ENCODE assay signal across 20 cellular contexts in the genomic region with DNA sequence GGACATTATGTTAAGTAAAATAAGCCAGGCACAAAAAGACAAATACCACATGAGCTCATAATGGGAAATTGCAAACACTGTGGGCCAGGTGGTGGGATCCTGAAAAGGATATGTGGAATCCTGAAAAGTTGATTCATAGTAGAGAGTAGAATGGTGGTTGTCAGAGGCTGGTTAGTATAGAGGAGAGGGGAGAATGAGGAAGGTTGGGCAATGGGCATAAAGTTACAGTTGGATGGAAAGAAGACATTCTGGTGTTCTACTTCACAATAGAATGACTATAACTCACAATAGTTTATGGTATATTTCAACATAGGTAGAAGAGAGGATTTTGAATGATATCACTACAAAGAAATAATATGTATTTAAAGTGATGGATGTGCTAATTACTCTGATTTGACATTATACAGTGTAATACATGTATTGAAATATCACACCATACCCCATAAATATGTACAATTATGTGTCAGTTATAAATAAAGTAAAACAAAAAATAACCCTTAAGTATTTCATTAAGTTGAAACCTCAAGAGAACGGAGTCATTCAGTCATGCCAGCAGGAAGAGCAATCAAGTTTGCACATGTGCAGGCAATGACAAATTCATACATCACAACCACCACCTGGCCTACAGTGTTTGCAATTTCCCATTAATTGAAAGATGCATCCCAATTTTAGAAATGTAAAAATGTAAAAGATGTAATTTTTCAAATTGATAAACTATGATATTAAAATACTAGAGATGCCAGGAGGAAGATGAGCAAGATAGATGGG.
DNase-seq lines count a peak whose midpoint lies in the region; ATAC-seq, FAIRE-seq and TF ChIP-seq lines count a peak whose summit lies in the region.
"Had no signal": no experiment of that assay in that cellular context is flagged by ENCODE, and none has a peak within 500 bp of the region (broad histone marks: within the 10 kb centered on the region; RNA-seq: fewer than 3 reads in every experiment).

No MANE protein-coding gene starts in this region.

- TF ChIP-seq CTCF in A549 (IDR thresholded peaks at IDR 0.05), result no peak
- no peak for TF ChIP-seq CTCF in Panc1 (IDR thresholded peaks at IDR 0.05)

- H3K36me3 ChIP-seq in GM23248 (ENCODE audit: low read depth) (no peaks in the 10 kb centered on the region), Panc1 (ENCODE audit: control insufficient read depth, insufficient read depth, low read length) (no peaks in the 10 kb centered on the region)

- no peak for TF ChIP-seq POLR2A in A549 (IDR thresholded peaks at IDR 0.05; ENCODE audit: low read length)

- CTCF ChIA-PET in A549 (lab: Yijun Ruan, JAX) (interaction anchor here (0.9 to 3.2 kb wide), 3 partner anchors 10 to 15 kb away, joined by 3 to 12 read pairs (median 3); no protein-coding TSS in a partner anchor), Panc1 (lab: Charles Lee) (interaction anchor here (1.1 to 1.2 kb wide), 2 partner anchors 139 to 445 kb away, joined by 3 to 4 read pairs; no protein-coding TSS in a partner anchor)

- H3K27me3 Mint-ChIP-seq in activated T-helper 1 cell treated with anti-CD3 and anti-CD28 coated beads, Interleukin-12 subunit alpha, Interleukin-12 subunit beta, Interleukin-2, Interleukin-4 antibody, amounts not matched to agents 30 ng/mL and 10 ng/mL and 1 ng/mL, durations not matched to agents 14 hours and 24 hours and 36 hours (ENCODE audit: insufficient read depth), result no peaks in the 10 kb centered on the region

- WGBS in A549 (ENCODE audit: missing lambda C conversion rate), result 91% methylated on average over 1 of the region's 1 CpG
- WGBS in GM23248 (ENCODE audit: low coverage in 1 of 2, low lambda C conversion rate in 2 of 2, missing lambda C conversion rate in 2 of 2), 2 experiments, result 69 to 91% methylated on average over 1 of the region's 1 CpG

- no peaks in the 10 kb centered on the region for H3K9me3 ChIP-seq in A549
- no peaks in the 10 kb centered on the region for H3K9me3 ChIP-seq in GM23248 (ENCODE audit: low read depth)
- peaks cover 4% of the 10 kb centered on the region; the same call in 1 of the 2 replicates for H3K9me3 ChIP-seq in Panc1 (ENCODE audit: control insufficient read depth, insufficient read depth, low read depth, low read length)

- no peak overlapping the region for H3K4me3 ChIP-seq in A549
- no peak overlapping the region for H3K4me3 ChIP-seq in GM23248
- no peak overlapping the region for H3K4me3 ChIP-seq in Panc1 (ENCODE audit: low read depth in 2 of 2, low read length in 2 of 2)

- no peak for TF ChIP-seq EP300 in A549 (IDR thresholded peaks at IDR 0.05)

- H3F3A ChIP-seq in GM23248 (ENCODE audit: insufficient read depth), result peaks cover 7% of the 10 kb centered on the region

- DNase-seq in A549 (ENCODE audit: low read depth in 1 of 2, low spot score in 1 of 2) (no peak), GM23248 (peak; percentile 5), Panc1 (ENCODE audit: low read depth, low spot score) (no peak), epithelial cell of prostate (ENCODE audit: low read depth, low spot score) (no peak), NCI-H1436 (lab: John Stamatoyannopoulos, UW) (no peak)
- no peak for DNase-seq in activated T-helper 1 cell treated with anti-CD3 and anti-CD28 coated beads, Interleukin-12 subunit alpha, Interleukin-12 subunit beta, Interleukin-2, Interleukin-4 antibody, amounts not matched to agents 30 ng/mL and 10 ng/mL and 1 ng/mL, durations not matched to agents 14 hours and 24 hours and 36 hours (ENCODE audit: low spot score)
- no peak for DNase-seq in activated T-cell treated with anti-CD3 and anti-CD28 coated beads, Interleukin-2, amount 50 U/mL, for 1 hour
- DNase-seq: CD8-positive, alpha-beta T cell; COR-L47; DMS153; DMS79 treated with DMSO at 0.1 percent for 48 hours; EL; GDM1; HCEC 1CT had no signal

- no peak overlapping the region for H2AFZ ChIP-seq in GM23248

- H3K27ac ChIP-seq in A549 (no peak overlapping the region), GM23248 (no peak overlapping the region), Panc1 (ENCODE audit: low read length) (peak overlapping the region; percentile 96), epithelial cell of prostate (peak overlapping the region; percentile 90)
- H3K27ac ChIP-seq: HL-60 had no signal

- H3K27me3 ChIP-seq in GM23248 (replicated peaks; ENCODE audit: insufficient read depth) (no peaks in the 10 kb centered on the region), Panc1 (ENCODE audit: control insufficient read depth, insufficient read depth, low read length) (no peaks in the 10 kb centered on the region)

- peak; percentile 46 for FAIRE-seq in A549 (lab: Jason Lieb, UNC)
- FAIRE-seq: A204.1, D721Med, GM12892 had no signal

- POLR2A ChIA-PET in A549 (lab: Yijun Ruan, JAX), result no interaction called here
- POLR2A ChIA-PET in Panc1 (lab: Charles Lee), result no interaction called here

- no peaks in the 10 kb centered on the region for H4K20me1 ChIP-seq in GM23248 (ENCODE audit: insufficient read depth)

- in situ Hi-C loops in GM23248 (cut with MboI) (loop anchor here (25.0 kb wide), 1 partner anchor 741 kb away; no protein-coding TSS in a partner anchor), Panc1 (cut with HindIII; ENCODE audit: low pct_unique_long_range_greater_than_20kb, low sequenced_read_pairs) (no loop called here)

- H3K4me1 ChIP-seq in A549, result peaks cover 25% of the 10 kb centered on the region
- peaks cover 28% of the 10 kb centered on the region for H3K4me1 ChIP-seq in GM23248 (ENCODE audit: insufficient read depth)
- peaks cover 24% of the 10 kb centered on the region for H3K4me1 ChIP-seq in Panc1 (ENCODE audit: control insufficient read depth, insufficient read depth, low read length)

- TF ChIP-seq RAD21 in A549 (conservative IDR thresholded peaks at IDR 0.05 in 1 of 2, IDR thresholded peaks at IDR 0.05 in 1 of 2), result no peak

- H3K27ac Mint-ChIP-seq in activated T-helper 1 cell treated with anti-CD3 and anti-CD28 coated beads, Interleukin-12 subunit alpha, Interleukin-12 subunit beta, Interleukin-2, Interleukin-4 antibody, amounts not matched to agents 30 ng/mL and 10 ng/mL and 1 ng/mL, durations not matched to agents 14 hours and 24 hours and 36 hours, result no peak overlapping the region
- H3K27ac Mint-ChIP-seq: CD14-positive monocyte; CD8-positive, alpha-beta T cell had no signal

- no peaks in the 10 kb centered on the region for H3K4me1 Mint-ChIP-seq in activated T-helper 1 cell treated with anti-CD3 and anti-CD28 coated beads, Interleukin-12 subunit alpha, Interleukin-12 subunit beta, Interleukin-2, Interleukin-4 antibody, amounts not matched to agents 30 ng/mL and 10 ng/mL and 1 ng/mL, durations not matched to agents 14 hours and 24 hours and 36 hours (ENCODE audit: low read depth)

- H3K4me3 Mint-ChIP-seq in activated T-helper 1 cell treated with anti-CD3 and anti-CD28 coated beads, Interleukin-12 subunit alpha, Interleukin-12 subunit beta, Interleukin-2, Interleukin-4 antibody, amounts not matched to agents 30 ng/mL and 10 ng/mL and 1 ng/mL, durations not matched to agents 14 hours and 24 hours and 36 hours, result no peak overlapping the region
- H3K4me3 Mint-ChIP-seq: CD14-positive monocyte; CD8-positive, alpha-beta T cell had no signal

- no peaks in the 10 kb centered on the region for H3K9me3 Mint-ChIP-seq in activated T-helper 1 cell treated with anti-CD3 and anti-CD28 coated beads, Interleukin-12 subunit alpha, Interleukin-12 subunit beta, Interleukin-2, Interleukin-4 antibody, amounts not matched to agents 30 ng/mL and 10 ng/mL and 1 ng/mL, durations not matched to agents 14 hours and 24 hours and 36 hours
- H3K9me3 Mint-ChIP-seq: CD14-positive monocyte had no signal

- no peaks in the 10 kb centered on the region; the same call in 1 of the 2 replicates for H3K9me2 ChIP-seq in GM23248 (ENCODE audit: insufficient read depth)

- no peak overlapping the region for H3K4me2 ChIP-seq in A549
- no peak overlapping the region for H3K4me2 ChIP-seq in GM23248 (ENCODE audit: unreplicated experiment)

- no peak overlapping the region for H3K9ac ChIP-seq in GM23248

- intact Hi-C loops in Panc1 (cut with micrococcal nuclease; ENCODE audit: unreplicated experiment), result loop anchor here (5.0 to 10.0 kb wide), 3 partner anchors 156 to 718 kb away; partner anchors contain the start of gene MAGI2
- intact Hi-C loops in activated T-helper 1 cell treated with anti-CD3 and anti-CD28 coated beads, Interleukin-12 subunit alpha, Interleukin-12 subunit beta, Interleukin-2, Interleukin-4 antibody, amounts not matched to agents 30 ng/mL and 10 ng/mL and 1 ng/mL, durations not matched to agents 14 hours and 24 hours and 36 hours (cut with micrococcal nuclease), result no loop called here

- ATAC-seq in A549, result no peak
- no peak for ATAC-seq in Panc1
- no peak for ATAC-seq in esophagus mucosa
- ATAC-seq: CD8-positive, alpha-beta T cell had no signal

- H3K36me3 Mint-ChIP-seq in activated T-helper 1 cell treated with anti-CD3 and anti-CD28 coated beads, Interleukin-12 subunit alpha, Interleukin-12 subunit beta, Interleukin-2, Interleukin-4 antibody, amounts not matched to agents 30 ng/mL and 10 ng/mL and 1 ng/mL, durations not matched to agents 14 hours and 24 hours and 36 hours (ENCODE audit: low read depth), result no peaks in the 10 kb centered on the region
- H3K36me3 Mint-ChIP-seq: CD14-positive monocyte; CD8-positive, alpha-beta T cell had no signal

- BruUV-seq in Panc1 (replicated peaks; lab: Mats Ljungman, UMichigan), result no TSS peak

- no peaks in the 10 kb centered on the region for H3K79me2 ChIP-seq in GM23248 (ENCODE audit: insufficient read depth)

TF ChIP-seq in A549, 52 proteins besides CTCF, POLR2A, EP300 and RAD21 (continues in another document):
- no peak for TF ChIP-seq KDM5A (IDR thresholded peaks at IDR 0.05)
- no peak for TF ChIP-seq TP53 (CRISPR knock-in tag; IDR thresholded peaks at IDR 0.05)
- no peak for TF ChIP-seq MYC (IDR thresholded peaks at IDR 0.05; ENCODE audit: borderline replicate concordance, low read length)
- no peak for TF ChIP-seq ZFP36 (IDR thresholded peaks at IDR 0.05; ENCODE audit: borderline replicate concordance, partially characterized antibody)
- TF ChIP-seq CHD4 (IDR thresholded peaks at IDR 0.05; ENCODE audit: borderline replicate concordance), result no peak
- TF ChIP-seq RCOR1 (IDR thresholded peaks at IDR 0.05; ENCODE audit: low read depth, low read length), result no peak
- TF ChIP-seq HOXA7 (CRISPR knock-in tag; IDR thresholded peaks at IDR 0.05), result no peak
- TF ChIP-seq, protein P1, sequence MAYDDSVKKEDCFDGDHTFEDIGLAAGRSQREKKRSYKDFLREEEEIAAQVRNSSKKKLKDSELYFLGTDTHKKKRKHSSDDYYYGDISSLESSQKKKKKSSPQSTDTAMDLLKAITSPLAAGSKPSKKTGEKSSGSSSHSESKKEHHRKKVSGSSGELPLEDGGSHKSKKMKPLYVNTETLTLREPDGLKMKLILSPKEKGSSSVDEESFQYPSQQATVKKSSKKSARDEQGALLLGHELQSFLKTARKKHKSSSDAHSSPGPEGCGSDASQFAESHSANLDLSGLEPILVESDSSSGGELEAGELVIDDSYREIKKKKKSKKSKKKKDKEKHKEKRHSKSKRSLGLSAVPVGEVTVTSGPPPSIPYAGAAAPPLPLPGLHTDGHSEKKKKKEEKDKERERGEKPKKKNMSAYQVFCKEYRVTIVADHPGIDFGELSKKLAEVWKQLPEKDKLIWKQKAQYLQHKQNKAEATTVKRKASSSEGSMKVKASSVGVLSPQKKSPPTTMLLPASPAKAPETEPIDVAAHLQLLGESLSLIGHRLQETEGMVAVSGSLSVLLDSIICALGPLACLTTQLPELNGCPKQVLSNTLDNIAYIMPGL (CRISPR knock-in tag; IDR thresholded peaks at IDR 0.05; ENCODE audit: borderline replicate concordance), result no peak

Comparison
In these comparisons a context has a peak if more than half of its experiments do, and no peak if none do; other contexts are left out.
1. H3K27ac ChIP-seq: peak in Panc1 (single experiment) and epithelial cell of prostate (single experiment); none in A549 (0 of 2) and GM23248 (single experiment).